In the genomic region with DNA sequence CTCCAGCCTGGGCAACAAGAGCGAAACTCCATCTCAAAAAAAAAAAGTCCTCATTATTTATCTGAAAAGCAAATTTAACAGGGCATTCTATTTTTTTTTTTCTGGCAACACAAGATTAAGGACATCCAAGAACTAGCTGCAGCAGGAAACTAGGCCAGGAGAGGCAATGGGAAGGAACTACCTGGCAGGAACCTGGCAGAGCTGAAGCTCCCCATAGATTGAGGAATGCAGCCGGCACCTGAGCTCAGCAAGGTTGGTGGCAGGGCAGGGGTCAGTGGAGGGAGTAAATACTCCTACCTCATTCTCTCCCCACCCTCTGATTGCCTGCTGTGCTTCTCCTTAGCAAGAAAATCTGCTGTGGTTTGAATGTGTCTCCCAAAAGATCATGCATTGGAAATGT, we compare ENCODE assay signal across 26 cellular contexts.
"Had no signal": no experiment of that assay in that cellular context is flagged by ENCODE, and none has a peak within 500 bp of the region (broad histone marks: within the 10 kb centered on the region; RNA-seq: fewer than 3 reads in every experiment).

No MANE protein-coding gene starts in this region.

- H3K36me3 Mint-ChIP-seq: naive thymus-derived CD8-positive, alpha-beta T cell; stimulated activated memory B cell treated with anti-CD40 and anti-IgM and Interleukin-4, amounts not matched to agents 10 μg/mL and 1 μg/mL and 100 μg/mL, for 72 hours had no signal

- H3K9me3 Mint-ChIP-seq: naive thymus-derived CD8-positive, alpha-beta T cell; stimulated activated memory B cell treated with anti-CD40 and anti-IgM and Interleukin-4, amounts not matched to agents 10 μg/mL and 1 μg/mL and 100 μg/mL, for 72 hours had no signal

- H3K9me3 ChIP-seq: gastroesophageal sphincter, left lung, ovary, psoas muscle, sigmoid colon, testis, tibial nerve, upper lobe of right lung, uterus had no signal

- H3K4me1 Mint-ChIP-seq: naive thymus-derived CD8-positive, alpha-beta T cell; stimulated activated memory B cell treated with anti-CD40 and anti-IgM and Interleukin-4, amounts not matched to agents 10 μg/mL and 1 μg/mL and 100 μg/mL, for 72 hours had no signal

- H3K27ac ChIP-seq: dorsolateral prefrontal cortex, foreskin keratinocyte, gastroesophageal sphincter, heart left ventricle, hepatocyte, left lung, ovary, psoas muscle, sigmoid colon, testis, tibial nerve, upper lobe of right lung, uterus had no signal

- H3K4me1 ChIP-seq: gastroesophageal sphincter, heart left ventricle, left lung, psoas muscle, sigmoid colon, testis, tibial nerve, upper lobe of right lung, uterus had no signal

- H3K4me2 ChIP-seq: hepatocyte had no signal

- H2AFZ ChIP-seq: hepatocyte had no signal

- H3K79me2 ChIP-seq: hepatocyte had no signal

- H3K27me3 ChIP-seq: dorsolateral prefrontal cortex, foreskin keratinocyte, gastroesophageal sphincter, heart left ventricle, hepatocyte, left lung, ovary, sigmoid colon, testis, tibial nerve, upper lobe of right lung, uterus had no signal

- DNase-seq: cortex of kidney; effector CD4-positive, alpha-beta T cell; foreskin keratinocyte; heart left ventricle; kidney; left cardiac atrium; left lung; naive thymus-derived CD8-positive, alpha-beta T cell; nephron progenitor cell; occipital lobe; ovary; posterior cingulate gyrus; psoas muscle; right cardiac atrium; sigmoid colon; stimulated activated CD4-positive, alpha-beta T cell treated with anti-CD3 and anti-CD28 coated beads, Interleukin-4, amount 100 ng/mL, for 4 hours; stimulated activated naive CD8-positive, alpha-beta T cell treated with anti-CD3 and anti-CD28 coated beads, Interleukin-15, Interleukin-2, amounts not matched to agents 100 U/mL and 50 U/mL, for 24 hours; testis; upper lobe of right lung; uterus had no signal

- H3K4me3 Mint-ChIP-seq: naive thymus-derived CD8-positive, alpha-beta T cell; nephron progenitor cell; stimulated activated memory B cell treated with anti-CD40 and anti-IgM and Interleukin-4, amounts not matched to agents 10 μg/mL and 1 μg/mL and 100 μg/mL, for 72 hours had no signal

- H3K36me3 ChIP-seq: gastroesophageal sphincter, heart left ventricle, left lung, ovary, sigmoid colon, tibial nerve, upper lobe of right lung, uterus had no signal

- ATAC-seq: esophagus mucosa; foreskin keratinocyte; gastroesophageal sphincter; heart left ventricle; left cardiac atrium; left lung; naive thymus-derived CD8-positive, alpha-beta T cell; psoas muscle; right cardiac atrium; stimulated activated memory B cell treated with anti-CD40 and anti-IgM and Interleukin-4, amounts not matched to agents 10 μg/mL and 1 μg/mL and 100 μg/mL, for 72 hours; stimulated activated naive CD8-positive, alpha-beta T cell treated with anti-CD3 and anti-CD28 coated beads, Interleukin-15, Interleukin-2, amounts not matched to agents 100 U/mL and 50 U/mL, for 24 hours; upper lobe of right lung had no signal

- H3K27ac Mint-ChIP-seq: naive thymus-derived CD8-positive, alpha-beta T cell; nephron progenitor cell; stimulated activated memory B cell treated with anti-CD40 and anti-IgM and Interleukin-4, amounts not matched to agents 10 μg/mL and 1 μg/mL and 100 μg/mL, for 72 hours had no signal

- H3K4me3 ChIP-seq: dorsolateral prefrontal cortex, gastroesophageal sphincter, heart left ventricle, hepatocyte, left lung, ovary, psoas muscle, sigmoid colon, testis, tibial nerve, upper lobe of right lung, uterus had no signal
